Comparison of ENCODE assay signal across 23 cellular contexts in genomic region chr1:23967871-23968270, GRCh38. TPM values are rescaled to one million over a fixed set of nuclear protein-coding genes. Genes with fewer than 3 reads are reported as not detected.
DNase-seq lines count a peak whose midpoint lies in the region; ATAC-seq and TF ChIP-seq lines count a peak whose summit lies in the region.
"Had no signal": no experiment of that assay in that cellular context is flagged by ENCODE, and none has a peak within 500 bp of the region (broad histone marks: within the 10 kb centered on the region; RNA-seq: fewer than 3 reads in every experiment).

No MANE protein-coding gene starts in this region.

- CTCF ChIA-PET in WTC11 (lab: Charles Lee), result no interaction called here
- CTCF ChIA-PET in naive thymus-derived CD4-positive, alpha-beta T cell (lab: Charles Lee), result interaction anchor here (1.1 to 1.2 kb wide), 2 partner anchors 9 to 159 kb away, joined by 3 to 4 read pairs; no protein-coding TSS in a partner anchor

- H3K9me3 ChIP-seq in naive thymus-derived CD4-positive, alpha-beta T cell (ENCODE audit: control insufficient read depth in 2 of 3, low read length in 3 of 3), result no peaks in the 10 kb centered on the region

- H3K4me3 ChIP-seq in naive thymus-derived CD4-positive, alpha-beta T cell (ENCODE audit: low read length), result no peak overlapping the region
- H3K4me3 ChIP-seq: skin epidermis had no signal

- H3K36me3 Mint-ChIP-seq in WTC11, result peaks cover 48% of the 10 kb centered on the region
- H3K36me3 Mint-ChIP-seq in naive thymus-derived CD4-positive, alpha-beta T cell, result peaks cover 0 to 37% (median 21%) of the 10 kb centered on the region in 5 donors

- peaks cover 0 to 7% of the 10 kb centered on the region in 2 donors for H3K4me1 ChIP-seq in naive thymus-derived CD4-positive, alpha-beta T cell (ENCODE audit: control insufficient read depth in 2 of 2, insufficient read depth in 2 of 2, low read length in 2 of 2)

- H3K9me3 Mint-ChIP-seq in WTC11, result no peaks in the 10 kb centered on the region
- H3K9me3 Mint-ChIP-seq in naive thymus-derived CD4-positive, alpha-beta T cell, result no peaks in the 10 kb centered on the region
- H3K9me3 Mint-ChIP-seq: mesothelial cell of epicardium, neural crest cell had no signal

- H3K27me3 ChIP-seq in naive thymus-derived CD4-positive, alpha-beta T cell (ENCODE audit: control insufficient read depth in 2 of 2, insufficient read depth in 2 of 2, low read length in 2 of 2), result no peaks in the 10 kb centered on the region

- peak overlapping the region; percentile 39 for H3K27ac Mint-ChIP-seq in WTC11
- H3K27ac Mint-ChIP-seq in naive thymus-derived CD4-positive, alpha-beta T cell, result peak overlapping the region in 8 of 9 donors; percentile 2 to 63 (median 52)

- POLR2A ChIA-PET in WTC11 (lab: Charles Lee), result interaction anchor here (1.5 kb wide), 1 partner anchor 8 kb away, joined by 3 read pairs; no protein-coding TSS in a partner anchor
- POLR2A ChIA-PET in naive thymus-derived CD4-positive, alpha-beta T cell (lab: Charles Lee), result interaction anchor here (0.8 to 3.7 kb wide), 3 partner anchors 8 to 12 kb away, joined by 5 to 21 read pairs (median 7); partner anchors contain the start of gene PNRC2

- peaks cover 7 to 21% (median 14%) of the 10 kb centered on the region in 3 experiments for H3K36me3 ChIP-seq in naive thymus-derived CD4-positive, alpha-beta T cell (ENCODE audit: control insufficient read depth in 2 of 3, insufficient read depth in 3 of 3, low read length in 3 of 3)

- H3K4me3 Mint-ChIP-seq in WTC11, result no peak overlapping the region
- H3K4me3 Mint-ChIP-seq in naive thymus-derived CD4-positive, alpha-beta T cell, result no peak overlapping the region
- H3K4me3 Mint-ChIP-seq: mesothelial cell of epicardium, neural crest cell had no signal

- DNase-seq in DMS53 (lab: John Stamatoyannopoulos, UW), result peak; percentile 49
- DNase-seq in DMS53 treated with DMSO at 0.1 percent for 48 hours (lab: John Stamatoyannopoulos, UW; ENCODE audit: unreplicated experiment), result no peak
- DNase-seq in WTC11 (ENCODE audit: low spot score), result no peak
- DNase-seq in naive thymus-derived CD4-positive, alpha-beta T cell, result no peak
- DNase-seq in germinal center (ENCODE audit: low spot score), result no peak
- DNase-seq in NCI-H510A treated with DMSO at 0.1 percent for 48 hours (lab: John Stamatoyannopoulos, UW), result no peak
- DNase-seq: 8988T; activated naive CD4-positive, alpha-beta T cell treated with Interleukin-2 at 50 U/mL for 16 hours; GDM1; left cardiac atrium; NCI-H1105; NCI-H2081; NCI-H446; NK-92 treated with Interleukin-12 subunit alpha and Interleukin-12 subunit beta, amount 100 ng/mL, for 24 hours had no signal

- no peaks in the 10 kb centered on the region for H3K27me3 Mint-ChIP-seq in WTC11 (ENCODE audit: low read depth)
- H3K27me3 Mint-ChIP-seq in naive thymus-derived CD4-positive, alpha-beta T cell, result no peaks in the 10 kb centered on the region

- ATAC-seq in WTC11, result no peak
- ATAC-seq in naive thymus-derived CD4-positive, alpha-beta T cell, result no peak
- ATAC-seq in GM19397 (IDR thresholded peaks at IDR 0.05; ENCODE audit: unreplicated experiment), result no peak
- ATAC-seq: left cardiac atrium had no signal

- H3K4me1 Mint-ChIP-seq in WTC11, result no peaks in the 10 kb centered on the region
- peaks cover 10 to 58% (median 42%) of the 10 kb centered on the region in 7 donors for H3K4me1 Mint-ChIP-seq in naive thymus-derived CD4-positive, alpha-beta T cell

- intact Hi-C loops in naive thymus-derived CD4-positive, alpha-beta T cell (cut with micrococcal nuclease), result loop anchor here in 1 of 2 donors (1.0 kb wide), 1 partner anchor 9 kb away; the partner anchor contains the start of gene PNRC2

- peak overlapping the region; percentile 38 for H3K27ac ChIP-seq in 22Rv1
- no peak overlapping the region for H3K27ac ChIP-seq in naive thymus-derived CD4-positive, alpha-beta T cell (ENCODE audit: low read depth, low read length)
- H3K27ac ChIP-seq: skin epidermis had no signal

- TF ChIP-seq CTCF in 22Rv1 (IDR thresholded peaks at IDR 0.05) (no peak), WTC11 (IDR thresholded peaks at IDR 0.05) (no peak)

TF ChIP-seq in WTC11, 78 proteins besides CTCF, POLR2A, EP300 and RAD21 (continues in another document):
- TF ChIP-seq, protein P1, sequence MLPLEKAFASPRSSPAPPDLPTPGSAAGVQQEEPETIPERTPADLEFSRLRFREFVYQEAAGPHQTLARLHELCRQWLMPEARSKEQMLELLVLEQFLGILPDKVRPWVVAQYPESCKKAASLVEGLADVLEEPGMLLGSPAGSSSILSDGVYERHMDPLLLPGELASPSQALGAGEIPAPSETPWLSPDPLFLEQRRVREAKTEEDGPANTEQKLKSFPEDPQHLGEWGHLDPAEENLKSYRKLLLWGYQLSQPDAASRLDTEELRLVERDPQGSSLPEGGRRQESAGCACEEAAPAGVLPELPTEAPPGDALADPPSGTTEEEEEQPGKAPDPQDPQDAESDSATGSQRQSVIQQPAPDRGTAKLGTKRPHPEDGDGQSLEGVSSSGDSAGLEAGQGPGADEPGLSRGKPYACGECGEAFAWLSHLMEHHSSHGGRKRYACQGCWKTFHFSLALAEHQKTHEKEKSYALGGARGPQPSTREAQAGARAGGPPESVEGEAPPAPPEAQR (CRISPR knock-in tag; IDR thresholded peaks at IDR 0.05), result no peak
- TF ChIP-seq IRF2 (CRISPR knock-in tag; IDR thresholded peaks at IDR 0.05; ENCODE audit: borderline replicate concordance, low read depth) (no peak), FOXP1 (CRISPR knock-in tag; IDR thresholded peaks at IDR 0.05; ENCODE audit: borderline replicate concordance) (no peak), ZNF532 (CRISPR knock-in tag; IDR thresholded peaks at IDR 0.05; ENCODE audit: borderline replicate concordance) (no peak), FOXJ3 (CRISPR knock-in tag; IDR thresholded peaks at IDR 0.05; ENCODE audit: borderline replicate concordance) (no peak), ELF4 (CRISPR knock-in tag; IDR thresholded peaks at IDR 0.05; ENCODE audit: low read depth) (no peak), E2F5 (CRISPR knock-in tag; IDR thresholded peaks at IDR 0.05) (no peak), TEAD1 (CRISPR knock-in tag; IDR thresholded peaks at IDR 0.05) (no peak), ZNF317 (CRISPR knock-in tag; IDR thresholded peaks at IDR 0.05; ENCODE audit: borderline replicate concordance, low read depth) (no peak), NFATC4 (CRISPR knock-in tag; IDR thresholded peaks at IDR 0.05) (no peak), TCF7 (CRISPR knock-in tag; IDR thresholded peaks at IDR 0.05; ENCODE audit: low read depth) (no peak)
- TF ChIP-seq, protein P2, sequence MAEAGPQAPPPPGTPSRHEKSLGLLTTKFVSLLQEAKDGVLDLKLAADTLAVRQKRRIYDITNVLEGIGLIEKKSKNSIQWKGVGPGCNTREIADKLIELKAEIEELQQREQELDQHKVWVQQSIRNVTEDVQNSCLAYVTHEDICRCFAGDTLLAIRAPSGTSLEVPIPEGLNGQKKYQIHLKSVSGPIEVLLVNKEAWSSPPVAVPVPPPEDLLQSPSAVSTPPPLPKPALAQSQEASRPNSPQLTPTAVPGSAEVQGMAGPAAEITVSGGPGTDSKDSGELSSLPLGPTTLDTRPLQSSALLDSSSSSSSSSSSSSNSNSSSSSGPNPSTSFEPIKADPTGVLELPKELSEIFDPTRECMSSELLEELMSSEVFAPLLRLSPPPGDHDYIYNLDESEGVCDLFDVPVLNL (CRISPR knock-in tag; IDR thresholded peaks at IDR 0.05; ENCODE audit: borderline replicate concordance, low read depth), result no peak

RNA-seq across cellular contexts. Expression of gene PNRC2, which starts 8.2 kb away (rescaled TPM):
- 133 to 166 TPM (median 153 TPM) in 3 replicates for total RNA-seq in WTC11 (2021)
- total RNA-seq in naive thymus-derived CD4-positive, alpha-beta T cell, result 100 to 1,000 TPM; 139 to 180 (median 161) TPM
- polyA plus RNA-seq in naive thymus-derived CD4-positive, alpha-beta T cell, result 100 to 1,000 TPM; 142 to 151 TPM

RNA-seq across cellular contexts. Expression of gene SRSF10, which starts 12.3 kb away (rescaled TPM):
- 163 to 178 TPM (median 170 TPM) in 3 replicates for total RNA-seq in WTC11 (2021)
- 100 to 1,000 TPM; 170 to 252 (median 193) TPM for total RNA-seq in naive thymus-derived CD4-positive, alpha-beta T cell
- 100 to 1,000 TPM; 108 to 132 TPM for polyA plus RNA-seq in naive thymus-derived CD4-positive, alpha-beta T cell

RNA-seq across cellular contexts. Expression of gene CNR2, which starts 54.7 kb away (rescaled TPM):
- not detected in 3 replicates for total RNA-seq in WTC11 (2021)
- 1 to 10 TPM in 1 of 5 experiments, under 1 TPM in 4; 0.05 to 2.8 (median 0.24) TPM for total RNA-seq in naive thymus-derived CD4-positive, alpha-beta T cell
- polyA plus RNA-seq in naive thymus-derived CD4-positive, alpha-beta T cell, result under 1 TPM in 1 of 2 donors, not detected in 1; 0.17 TPM
- total RNA-seq: glomerular endothelial cell, left cardiac atrium, mesothelial cell of epicardium, neural crest cell, pulmonary artery endothelial cell had no signal
- polyA plus RNA-seq: BJ, urinary bladder had no signal
